ENCODE assay signal across 37 cellular contexts in genomic region chr12:64412458-64412857, GRCh38. TPM values are rescaled to one million over a fixed set of nuclear protein-coding genes. Genes with fewer than 3 reads are reported as not detected.
"Had no signal": no experiment of that assay in that cellular context is flagged by ENCODE, and none has a peak within 500 bp of the region (broad histone marks: within the 10 kb centered on the region; RNA-seq: fewer than 3 reads in every experiment).

No MANE protein-coding gene starts in this region.

- H3K27ac Mint-ChIP-seq: activated CD4-positive, alpha-beta T cell treated with anti-CD3 and anti-CD28 coated beads for 36 hours; activated naive CD4-positive, alpha-beta T cell treated with anti-CD3 and anti-CD28 coated beads, Interleukin-2, amount 50 U/mL, for 24 hours; activated naive CD8-positive, alpha-beta T cell treated with anti-CD3 and anti-CD28 coated beads, Interleukin-2, amount 50 U/mL, for 24 hours; mesothelial cell of epicardium; stimulated activated naive B cell treated with anti-CD40 and anti-IgM and Interleukin-4, amounts not matched to agents 10 μg/mL and 1 μg/mL and 100 μg/mL, for 72 hours; T-cell; T-helper 2 cell treated with Interferon-gamma antibody and Interleukin-4, amounts not matched to agents 5 μg/mL and 100 μg/mL, for 36 hours had no signal

- H3K27me3 Mint-ChIP-seq: activated CD4-positive, alpha-beta T cell treated with anti-CD3 and anti-CD28 coated beads for 36 hours; activated naive CD4-positive, alpha-beta T cell treated with anti-CD3 and anti-CD28 coated beads, Interleukin-2, amount 50 U/mL, for 24 hours; activated naive CD8-positive, alpha-beta T cell treated with anti-CD3 and anti-CD28 coated beads, Interleukin-2, amount 50 U/mL, for 24 hours; effector memory CD8-positive, alpha-beta T cell; naive thymus-derived CD4-positive, alpha-beta T cell; stimulated activated naive B cell treated with anti-CD40 and anti-IgM and Interleukin-4, amounts not matched to agents 10 μg/mL and 1 μg/mL and 100 μg/mL, for 72 hours; T-cell had no signal

- FAIRE-seq: keratinocyte, pancreas had no signal

- H3K4me2 ChIP-seq: smooth muscle cell had no signal

- H3K27me3 ChIP-seq: body of pancreas, cardiac muscle cell, gastroesophageal sphincter, pancreas, stomach, thyroid gland, upper lobe of right lung had no signal

- H3K36me3 ChIP-seq: prostate gland had no signal

- ATAC-seq: activated CD4-positive, alpha-beta T cell treated with anti-CD3 and anti-CD28 coated beads for 36 hours; activated naive CD8-positive, alpha-beta T cell treated with anti-CD3 and anti-CD28 coated beads, Interleukin-2, amount 50 U/mL, for 24 hours; body of pancreas; effector memory CD8-positive, alpha-beta T cell; gastroesophageal sphincter; left cardiac atrium; left ventricle myocardium superior; naive thymus-derived CD4-positive, alpha-beta T cell; pancreas; sciatic nerve; stimulated activated naive B cell treated with anti-CD40 and anti-IgM and Interleukin-4, amounts not matched to agents 10 μg/mL and 1 μg/mL and 100 μg/mL, for 72 hours; T-cell; upper lobe of right lung had no signal

- H3K4me3 Mint-ChIP-seq: activated CD4-positive, alpha-beta T cell treated with anti-CD3 and anti-CD28 coated beads for 36 hours; activated naive CD4-positive, alpha-beta T cell treated with anti-CD3 and anti-CD28 coated beads, Interleukin-2, amount 50 U/mL, for 24 hours; activated naive CD8-positive, alpha-beta T cell treated with anti-CD3 and anti-CD28 coated beads, Interleukin-2, amount 50 U/mL, for 24 hours; effector memory CD8-positive, alpha-beta T cell; mesothelial cell of epicardium; naive thymus-derived CD4-positive, alpha-beta T cell; neural crest cell; stimulated activated naive B cell treated with anti-CD40 and anti-IgM and Interleukin-4, amounts not matched to agents 10 μg/mL and 1 μg/mL and 100 μg/mL, for 72 hours; T-cell; T-helper 2 cell treated with Interferon-gamma antibody and Interleukin-4, amounts not matched to agents 5 μg/mL and 100 μg/mL, for 36 hours had no signal

- DNase-seq: activated CD4-positive, alpha-beta T cell treated with anti-CD3 and anti-CD28 coated beads for 36 hours; activated CD4-positive, alpha-beta T cell treated with anti-CD3 and anti-CD28 coated beads, Interleukin-2, amount 50 U/mL, for 4 hours; activated CD4-positive, CD25-positive, alpha-beta regulatory T cell; activated CD8-positive, alpha-beta memory T cell treated with anti-CD3 and anti-CD28 coated beads for 24 hours; activated gamma-delta T cell treated with Interleukin-2 at 50 U/mL for 16 hours; activated naive CD8-positive, alpha-beta T cell treated with anti-CD3 and anti-CD28 coated beads, Interleukin-2, amount 50 U/mL, for 24 hours; amygdala; body of pancreas; cerebellar nuclear complex; cortex of kidney; effector memory CD8-positive, alpha-beta T cell; erythroblast; hippocampal formation; left cardiac atrium; left ventricle myocardium superior; naive thymus-derived CD4-positive, alpha-beta T cell; nucleus accumbens; pancreas; retina; stimulated activated CD4-positive, alpha-beta T cell treated with anti-CD3 and anti-CD28 coated beads, Interleukin-15, amount 100 ng/mL, for 24 hours; stimulated activated CD4-positive, alpha-beta T cell treated with anti-CD3 and anti-CD28 coated beads, Interleukin-2, amount 100 ng/mL, for 24 hours; stimulated activated naive B cell treated with anti-CD40 and anti-IgM and Interleukin-4, amounts not matched to agents 10 μg/mL and 1 μg/mL and 100 μg/mL, for 72 hours; stomach; T-cell; thyroid gland; upper lobe of right lung had no signal

- H3K9me3 ChIP-seq: body of pancreas, gastroesophageal sphincter, pancreas, prostate gland, stomach, thyroid gland, upper lobe of right lung had no signal

- H3K4me3 ChIP-seq: body of pancreas, cardiac muscle cell, gastroesophageal sphincter, pancreas, prostate gland, smooth muscle cell, stomach, thyroid gland, upper lobe of right lung had no signal

- H3K9me3 Mint-ChIP-seq: activated naive CD4-positive, alpha-beta T cell treated with anti-CD3 and anti-CD28 coated beads, Interleukin-2, amount 50 U/mL, for 24 hours; activated naive CD8-positive, alpha-beta T cell treated with anti-CD3 and anti-CD28 coated beads, Interleukin-2, amount 50 U/mL, for 24 hours; effector memory CD8-positive, alpha-beta T cell; mesothelial cell of epicardium; naive thymus-derived CD4-positive, alpha-beta T cell; neural crest cell; stimulated activated naive B cell treated with anti-CD40 and anti-IgM and Interleukin-4, amounts not matched to agents 10 μg/mL and 1 μg/mL and 100 μg/mL, for 72 hours; T-cell; T-helper 2 cell treated with Interferon-gamma antibody and Interleukin-4, amounts not matched to agents 5 μg/mL and 100 μg/mL, for 36 hours had no signal

- H3K4me1 ChIP-seq: prostate gland, upper lobe of right lung had no signal

- H3K27ac ChIP-seq: body of pancreas, cardiac muscle cell, gastroesophageal sphincter, pancreas, prostate gland, stomach, thyroid gland, upper lobe of right lung had no signal

RNA-seq across cellular contexts. Expression of gene C12orf56, which starts 21.9 kb away (rescaled TPM):
- total RNA-seq: activated CD4-positive, alpha-beta T cell treated with anti-CD3 and anti-CD28 coated beads for 36 hours; body of pancreas; cardiac muscle cell; gastroesophageal sphincter; left cardiac atrium; left ventricle myocardium superior; lung microvascular endothelial cell; pancreas; thyroid gland; upper lobe of right lung had no signal
- polyA plus RNA-seq: cardiac muscle cell; naive thymus-derived CD4-positive, alpha-beta T cell had no signal
